In the genomic region with DNA sequence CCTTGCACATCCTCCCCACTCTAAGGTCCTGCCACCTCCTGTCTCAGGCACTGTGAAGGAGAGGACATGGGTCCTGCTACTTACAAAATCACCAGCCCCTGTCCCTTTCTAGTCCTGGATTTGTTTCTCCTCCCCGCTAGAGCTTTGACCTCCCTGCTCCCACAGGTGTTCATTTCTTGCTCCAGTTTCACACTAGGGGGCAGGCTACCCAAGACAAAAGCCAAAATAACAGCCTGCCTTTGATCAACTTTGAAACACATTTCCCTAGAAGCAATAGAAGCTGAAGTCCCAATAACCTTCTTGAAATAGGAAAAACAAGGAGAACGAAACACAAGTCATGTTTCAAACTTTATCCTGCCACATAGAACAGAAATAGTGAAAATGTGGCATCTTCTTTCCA, we compare ENCODE assay signal across 8 cellular contexts.
DNase-seq lines count a peak whose midpoint lies in the region; ATAC-seq and TF ChIP-seq lines count a peak whose summit lies in the region.

No MANE protein-coding gene starts in this region.

- no peaks in the 10 kb centered on the region for H3K27me3 Mint-ChIP-seq in activated CD8-positive, alpha-beta memory T cell treated with anti-CD3 and anti-CD28 coated beads, Interleukin-2, amount 10 ng/mL, durations not matched to agents 7 days and 5 days

- TF ChIP-seq CTCF in fibroblast of pulmonary artery (IDR thresholded peaks at IDR 0.05; ENCODE audit: low read length, missing control alignments) = peak; percentile 73

- peak; percentile 39 for ATAC-seq in activated CD8-positive, alpha-beta memory T cell treated with anti-CD3 and anti-CD28 coated beads, Interleukin-2, amount 10 ng/mL, durations not matched to agents 7 days and 5 days
- peak; percentile 73 for ATAC-seq in HG03521 (IDR thresholded peaks at IDR 0.05; ENCODE audit: unreplicated experiment)
- ATAC-seq in GM21723 (IDR thresholded peaks at IDR 0.05; ENCODE audit: unreplicated experiment) = no peak

- H3K4me1 Mint-ChIP-seq in activated CD8-positive, alpha-beta memory T cell treated with anti-CD3 and anti-CD28 coated beads, Interleukin-2, amount 10 ng/mL, durations not matched to agents 7 days and 5 days = no peaks in the 10 kb centered on the region

- peak; percentile 42 for DNase-seq in activated CD8-positive, alpha-beta memory T cell treated with anti-CD3 and anti-CD28 coated beads, Interleukin-2, amount 10 ng/mL, durations not matched to agents 7 days and 5 days
- no peak for DNase-seq in activated CD8-positive, alpha-beta memory T cell treated with anti-CD3 and anti-CD28 coated beads, Interleukin-2, amount 50 U/mL, for 4 hours
- DNase-seq in activated CD4-positive, alpha-beta T cell treated with anti-CD3 and anti-CD28 coated beads for 4 hours = peak; percentile 13 to 40
- DNase-seq in fibroblast of pulmonary artery (ENCODE audit: low read depth) (peak; percentile 52), NCI-H2107 treated with DMSO at 0.1 percent for 48 hours (lab: John Stamatoyannopoulos, UW; ENCODE audit: unreplicated experiment) (no peak)
- peak; percentile 20 to 29 for DNase-seq in stimulated activated CD4-positive, alpha-beta T cell treated with anti-CD3 and anti-CD28 coated beads, Interleukin-2, amount 100 ng/mL, for 24 hours

- no peaks in the 10 kb centered on the region for H3K36me3 Mint-ChIP-seq in activated CD8-positive, alpha-beta memory T cell treated with anti-CD3 and anti-CD28 coated beads, Interleukin-2, amount 10 ng/mL, durations not matched to agents 7 days and 5 days

- CTCF ChIA-PET in activated CD8-positive, alpha-beta memory T cell treated with anti-CD3 and anti-CD28 coated beads, Interleukin-2, amount 10 ng/mL, durations not matched to agents 7 days and 5 days (lab: Charles Lee) = interaction anchor here (0.7 to 2.8 kb wide), 9 partner anchors 10 to 126 kb away, joined by 3 to 32 read pairs (median 4); no protein-coding TSS in a partner anchor

- no peaks in the 10 kb centered on the region for H3K9me3 Mint-ChIP-seq in activated CD8-positive, alpha-beta memory T cell treated with anti-CD3 and anti-CD28 coated beads, Interleukin-2, amount 10 ng/mL, durations not matched to agents 7 days and 5 days (ENCODE audit: low read depth)

- H3K27ac Mint-ChIP-seq in activated CD8-positive, alpha-beta memory T cell treated with anti-CD3 and anti-CD28 coated beads, Interleukin-2, amount 10 ng/mL, durations not matched to agents 7 days and 5 days = no peak overlapping the region

- no peak overlapping the region for H3K4me3 Mint-ChIP-seq in activated CD8-positive, alpha-beta memory T cell treated with anti-CD3 and anti-CD28 coated beads, Interleukin-2, amount 10 ng/mL, durations not matched to agents 7 days and 5 days

- no peak overlapping the region for H3K4me3 ChIP-seq in fibroblast of pulmonary artery (replicated peaks; ENCODE audit: low read depth, low read length)

Comparison
In these comparisons a context has a peak if more than half of its experiments do, and no peak if none do; other contexts are left out.
1. DNase-seq: peak in activated CD8-positive, alpha-beta memory T cell treated with anti-CD3 and anti-CD28 coated beads, Interleukin-2, amount 10 ng/mL, durations not matched to agents 7 days and 5 days (single experiment), activated CD4-positive, alpha-beta T cell treated with anti-CD3 and anti-CD28 coated beads for 4 hours (2 of 2), fibroblast of pulmonary artery (single experiment) and stimulated activated CD4-positive, alpha-beta T cell treated with anti-CD3 and anti-CD28 coated beads, Interleukin-2, amount 100 ng/mL, for 24 hours (2 of 2); none in activated CD8-positive, alpha-beta memory T cell treated with anti-CD3 and anti-CD28 coated beads, Interleukin-2, amount 50 U/mL, for 4 hours (single experiment) and NCI-H2107 treated with DMSO at 0.1 percent for 48 hours (single experiment).